1 cellular context compared by ENCODE assay signal in the genomic region with DNA sequence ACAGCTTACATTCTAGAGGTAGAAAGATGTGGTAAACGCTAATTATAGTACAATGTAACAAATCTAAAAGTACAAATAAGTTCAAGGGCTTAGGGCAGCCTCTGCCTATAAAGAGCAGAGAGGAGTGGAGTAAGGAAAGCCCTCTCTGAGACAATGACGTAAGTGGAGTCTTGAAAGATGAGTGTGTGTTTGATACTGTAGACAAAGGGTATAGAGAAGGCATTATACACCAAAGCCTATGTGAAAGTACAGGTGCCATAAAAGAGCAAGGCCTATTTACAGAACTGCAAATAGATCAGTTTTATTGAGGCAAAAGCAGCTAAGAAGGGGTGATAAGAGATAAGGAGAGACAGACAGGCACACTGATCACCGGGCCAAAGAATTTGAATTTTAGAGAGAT.
TF ChIP-seq lines count a peak whose summit lies in the region.

No MANE protein-coding gene starts in this region.

TF ChIP-seq in IMR-90, 13 proteins besides CTCF, POLR2A, EP300 and RAD21:
- no peak for TF ChIP-seq BHLHE40 (IDR thresholded peaks at IDR 0.05; ENCODE audit: low read depth, low read length)
